In the genomic region with DNA sequence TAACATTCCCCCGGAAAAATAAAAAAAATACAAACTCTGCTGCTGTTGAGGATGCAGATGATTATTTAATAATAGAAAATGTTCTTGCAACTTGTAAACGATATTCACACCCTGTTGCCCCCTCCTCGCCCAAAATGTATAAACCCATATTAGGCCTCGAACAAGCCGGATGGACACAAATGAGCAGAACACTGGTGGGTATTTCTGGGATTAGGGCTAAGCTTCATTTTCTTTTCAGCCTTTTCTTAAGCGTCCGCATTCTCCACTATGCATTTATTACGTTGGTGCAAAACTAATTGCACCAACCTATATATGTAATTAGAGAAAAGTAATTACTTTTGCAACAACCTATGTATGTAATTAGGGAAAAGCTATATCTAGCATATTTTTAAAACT, we compare ENCODE assay signal across 9 cellular contexts. TPM values are rescaled to one million over a fixed set of nuclear protein-coding genes. Genes with fewer than 3 reads are reported as not detected.
DNase-seq lines count a peak whose midpoint lies in the region; ATAC-seq, FAIRE-seq and TF ChIP-seq lines count a peak whose summit lies in the region.
"Had no signal": no experiment of that assay in that cellular context is flagged by ENCODE, and none has a peak within 500 bp of the region (broad histone marks: within the 10 kb centered on the region; RNA-seq: fewer than 3 reads in every experiment).

No MANE protein-coding gene starts in this region.

- TF ChIP-seq POLR2A in Peyer's patch (IDR thresholded peaks at IDR 0.05) (no peak), esophagus squamous epithelium (IDR thresholded peaks at IDR 0.05) (no peak), GM12891 (IDR thresholded peaks at IDR 0.05; ENCODE audit: low read depth, low read length) (no peak)

- WGBS in esophagus squamous epithelium, 2 donors, result 41 to 68% methylated on average over 8 of the region's 8 CpGs
- WGBS in pancreas, 2 donors, result 76 to 77% methylated on average over 8 of the region's 8 CpGs

- intact Hi-C loops in esophagus squamous epithelium (cut with DNase I) (no loop called here), pancreas (cut with DNase I) (no loop called here)

- H3K4me1 ChIP-seq in Peyer's patch (no peaks in the 10 kb centered on the region), esophagus squamous epithelium (peaks cover 0 to 6% (median 0%) of the 10 kb centered on the region in 3 donors), pancreas (no peaks in the 10 kb centered on the region)

- TF ChIP-seq CTCF in BJ (IDR thresholded peaks at IDR 0.05; ENCODE audit: insufficient read depth, low read depth, low read length) (no peak), Peyer's patch (IDR thresholded peaks at IDR 0.05) (no peak), esophagus squamous epithelium (IDR thresholded peaks at IDR 0.05) (no peak), pancreas (IDR thresholded peaks at IDR 0.05) (no peak)

- H3K27ac ChIP-seq in Peyer's patch, result peak overlapping the region in 3 of 4 donors; percentile 53 to 84 (median 83)
- peak overlapping the region; percentile 20 to 93 (median 80) for H3K27ac ChIP-seq in esophagus squamous epithelium
- peak overlapping the region; percentile 37 to 83 (median 73) for H3K27ac ChIP-seq in pancreas

- H3K9me3 ChIP-seq in Peyer's patch, result no peaks in the 10 kb centered on the region
- H3K9me3 ChIP-seq in esophagus squamous epithelium, result no peaks in the 10 kb centered on the region
- no peaks in the 10 kb centered on the region for H3K9me3 ChIP-seq in pancreas

- H3K36me3 ChIP-seq in BJ (ENCODE audit: control insufficient read depth, insufficient read depth, low read length) (no peaks in the 10 kb centered on the region; the same call in 1 of the 2 replicates), Peyer's patch (no peaks in the 10 kb centered on the region), esophagus squamous epithelium (no peaks in the 10 kb centered on the region), pancreas (no peaks in the 10 kb centered on the region)

- ATAC-seq in pancreas (no peak), HG02885 (IDR thresholded peaks at IDR 0.05; ENCODE audit: poor library complexity, unreplicated experiment) (no peak), GM21515 (IDR thresholded peaks at IDR 0.05; ENCODE audit: unreplicated experiment) (no peak)

- FAIRE-seq in pancreas (lab: Jason Lieb, UNC) (no peak), GM12891 (lab: Jason Lieb, UNC) (no peak)

- H3K4me3 ChIP-seq in BJ (ENCODE audit: low read depth, low read length), result peak overlapping the region; percentile 65
- peak overlapping the region in 3 of 4 donors; percentile 39 to 58 (median 53) for H3K4me3 ChIP-seq in Peyer's patch
- H3K4me3 ChIP-seq in esophagus squamous epithelium, result peak overlapping the region; percentile 40 to 77 (median 52)
- H3K4me3 ChIP-seq in pancreas, result peak overlapping the region in 3 of 4 donors; percentile 30 to 49 (median 45)

- DNase-seq in BJ (ENCODE audit: low read depth) (no peak), Peyer's patch (no peak), esophagus squamous epithelium (lab: John Stamatoyannopoulos, UW) (no peak), pancreas (no peak), GM12891 (ENCODE audit: insufficient read length, low spot score) (no peak), NAMALWA (ENCODE audit: low spot score) (no peak)
- DNase-seq: GF-D8 had no signal

- POLR2A ChIA-PET in BJ (lab: Charles Lee), result interaction anchor here (0.6 to 0.7 kb wide), 3 partner anchors 85 to 278 kb away, joined by 3 to 11 read pairs (median 3); no protein-coding TSS in a partner anchor

- H3K27me3 ChIP-seq in BJ (ENCODE audit: control insufficient read depth, insufficient read depth, low read length) (no peaks in the 10 kb centered on the region), Peyer's patch (no peaks in the 10 kb centered on the region), esophagus squamous epithelium (no peaks in the 10 kb centered on the region), pancreas (peaks cover 0 to 4% (median 0%) of the 10 kb centered on the region in 4 donors)

- CTCF ChIA-PET in BJ (lab: Yijun Ruan, JAX), result interaction anchor here (0.8 to 2.4 kb wide), 9 partner anchors 13 to 209 kb away, joined by 3 to 9 read pairs (median 4); no protein-coding TSS in a partner anchor

TF ChIP-seq in GM12891, 5 proteins besides CTCF, POLR2A, EP300 and RAD21:
- no peak for TF ChIP-seq TAF1 (IDR thresholded peaks at IDR 0.05; ENCODE audit: low read depth, low read length)
- no peak for TF ChIP-seq POLR2AphosphoS5 (IDR thresholded peaks at IDR 0.05; ENCODE audit: low read depth, low read length)
- no peak for TF ChIP-seq PAX5 (IDR thresholded peaks at IDR 0.05; ENCODE audit: insufficient read depth, low read length, severe bottlenecking)
- TF ChIP-seq POU2F2 (IDR thresholded peaks at IDR 0.05; ENCODE audit: low read depth, low read length), result no peak
- TF ChIP-seq SPI1 (IDR thresholded peaks at IDR 0.05; ENCODE audit: low read depth, low read length), result no peak

RNA-seq across cellular contexts. Expression of gene GNG11, which starts 0.3 kb away (rescaled TPM):
- polyA plus RNA-seq in BJ (2011; rRNA removed), result 9.3 and 16.0 TPM in 2 replicates
- 2.3 and 4.0 TPM in 2 replicates for polyA minus RNA-seq in BJ (2011; rRNA and poly(A)+ RNA removed)
- total RNA-seq in Peyer's patch, result 10 to 100 TPM in 1 of 4 donors, 1 to 10 TPM in 3; 2.9 to 32.2 (median 5.6) TPM
- 10 to 100 TPM in 1 of 4 donors, 1 to 10 TPM in 2, under 1 TPM in 1; 0.61 to 13.9 (median 4.1) TPM for total RNA-seq in esophagus squamous epithelium
- 1 to 10 TPM; 1.6 to 4.8 (median 3.3) TPM for total RNA-seq in pancreas
- polyA plus RNA-seq in pancreas, result 10 to 100 TPM; 12.1 TPM
- polyA plus RNA-seq in GM12891 (2012; ENCODE audit: low read depth, missing spikeins), result 1.3 TPM

RNA-seq across cellular contexts. Expression of gene GNGT1, which starts 14.8 kb away (rescaled TPM):
- not detected in 2 replicates for polyA plus RNA-seq in BJ (2011; rRNA removed)
- not detected in 2 replicates for polyA minus RNA-seq in BJ (2011; rRNA and poly(A)+ RNA removed)
- not detected for total RNA-seq in Peyer's patch
- total RNA-seq in esophagus squamous epithelium, result not detected
- not detected for total RNA-seq in pancreas
- not detected for polyA plus RNA-seq in pancreas
- polyA plus RNA-seq in GM12891 (2012; ENCODE audit: low read depth, missing spikeins), result not detected

RNA-seq across cellular contexts. Expression of gene TFPI2, which starts 30.6 kb away (rescaled TPM):
- polyA plus RNA-seq in BJ (2011; rRNA removed) (113 and 143 TPM in 2 replicates), pancreas (10 to 100 TPM; 24.5 to 37.9 TPM)
- 11.1 and 22.0 TPM in 2 replicates for polyA minus RNA-seq in BJ (2011; rRNA and poly(A)+ RNA removed)
- total RNA-seq in Peyer's patch (1 to 10 TPM in 1 of 4 donors, under 1 TPM in 1, not detected in 2; 0.40 to 1.4 TPM), esophagus squamous epithelium (1 to 10 TPM in 1 of 4 donors, under 1 TPM in 2, not detected in 1; 0.67 to 1.9 (median 0.95) TPM), pancreas (10 to 100 TPM; 11.8 to 49.2 (median 16.6) TPM)
- 0.94 TPM for polyA plus RNA-seq in GM12891 (2012; ENCODE audit: low read depth, missing spikeins)
